7 cellular contexts compared by ENCODE assay signal in the genomic region with DNA sequence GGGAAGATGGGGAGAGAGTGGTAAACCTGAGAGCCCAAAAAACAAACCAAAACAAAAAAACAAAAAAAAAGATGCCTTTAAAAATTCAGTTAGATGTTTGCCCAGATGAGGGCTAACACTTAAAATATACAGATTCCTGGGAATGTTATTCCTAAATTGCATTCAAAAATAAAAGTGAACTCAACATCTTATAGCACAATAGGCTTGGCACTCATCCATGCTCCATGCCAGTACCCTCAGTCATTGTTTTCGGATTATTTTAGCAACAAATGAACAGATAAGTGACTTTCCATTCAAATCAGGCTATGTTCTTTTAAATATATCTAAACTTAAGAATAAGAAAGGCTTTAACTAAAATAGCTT. TPM values are rescaled to one million over a fixed set of nuclear protein-coding genes. Genes with fewer than 3 reads are reported as not detected.
DNase-seq lines count a peak whose midpoint lies in the region; ATAC-seq and TF ChIP-seq lines count a peak whose summit lies in the region.

No MANE protein-coding gene starts in this region.

- no peaks in the 10 kb centered on the region for H3K27me3 Mint-ChIP-seq in T-helper 17 cell

- H3K36me3 ChIP-seq in spleen, result no peaks in the 10 kb centered on the region

- intact Hi-C loops in spleen (cut with DNase I; ENCODE audit: low total_unique reads), result no loop called here

- no peaks in the 10 kb centered on the region for H3K9me3 ChIP-seq in T-helper 17 cell (ENCODE audit: control insufficient read depth, low read length, poor library complexity, severe bottlenecking)
- no peaks in the 10 kb centered on the region for H3K9me3 ChIP-seq in spleen

- H3K4me1 ChIP-seq in spleen, result peaks cover 55 to 90% (median 84%) of the 10 kb centered on the region in 6 donors

- peaks cover 0 to 6% (median 0%) of the 10 kb centered on the region in 7 donors for H3K27me3 ChIP-seq in spleen (replicated peaks in 1 of 7)

- H3K36me3 Mint-ChIP-seq in T-helper 17 cell (ENCODE audit: low read depth), result peaks cover 2% of the 10 kb centered on the region

- H3K4me3 Mint-ChIP-seq in T-helper 17 cell, result peak overlapping the region; percentile 96

- H3K27ac ChIP-seq in spleen, result peak overlapping the region; percentile 68 to 98 (median 94)

- no peak for TF ChIP-seq POLR2A in spleen (IDR thresholded peaks at IDR 0.05)

- H3K27ac Mint-ChIP-seq in T-helper 17 cell, result peak overlapping the region; percentile 97

- ATAC-seq in T-helper 17 cell (no peak), HG03565 (IDR thresholded peaks at IDR 0.05; ENCODE audit: unreplicated experiment) (no peak), HG03196 (IDR thresholded peaks at IDR 0.05; ENCODE audit: unreplicated experiment) (no peak)

- 48 to 76% (median 73%) methylated on average over 1 of the region's 1 CpG for WGBS in spleen, 5 donors

- H3K4me1 Mint-ChIP-seq in T-helper 17 cell, result peaks cover 72% of the 10 kb centered on the region

- H3K4me3 ChIP-seq in HFF-Myc (replicated peaks; ENCODE audit: low read depth, low read length), result peak overlapping the region; percentile 77
- H3K4me3 ChIP-seq in spleen, result peak overlapping the region in 1 of 8 donors; percentile 93

- TF ChIP-seq CTCF in HFF-Myc (IDR thresholded peaks at IDR 0.05; ENCODE audit: low read depth, low read length, missing control alignments) (no peak), spleen (IDR thresholded peaks at IDR 0.05 in 8 of 11, conservative IDR thresholded peaks at IDR 0.05 in 3 of 11) (no peak)

- DNase-seq in HFF-Myc (ENCODE audit: extremely low read depth, low read depth) (no peak), T-helper 17 cell (no peak), fibroblast of the conjunctiva (ENCODE audit: low read depth) (peak; percentile 53), spleen (no peak), activated gamma-delta T cell treated with Interleukin-2 at 50 U/mL for 16 hours (no peak)

RNA-seq across cellular contexts. Expression of gene ATP1A1, which starts 3.7 kb away (rescaled TPM):
- 100 to 1,000 TPM; 259 to 313 TPM for total RNA-seq in T-helper 17 cell
- 100 to 1,000 TPM; 123 to 209 (median 141) TPM for total RNA-seq in spleen
- polyA plus RNA-seq in spleen, result 10 to 100 TPM; 34.5 to 62.0 (median 49.2) TPM
